ENCODE assay signal across 16 cellular contexts in the genomic region with DNA sequence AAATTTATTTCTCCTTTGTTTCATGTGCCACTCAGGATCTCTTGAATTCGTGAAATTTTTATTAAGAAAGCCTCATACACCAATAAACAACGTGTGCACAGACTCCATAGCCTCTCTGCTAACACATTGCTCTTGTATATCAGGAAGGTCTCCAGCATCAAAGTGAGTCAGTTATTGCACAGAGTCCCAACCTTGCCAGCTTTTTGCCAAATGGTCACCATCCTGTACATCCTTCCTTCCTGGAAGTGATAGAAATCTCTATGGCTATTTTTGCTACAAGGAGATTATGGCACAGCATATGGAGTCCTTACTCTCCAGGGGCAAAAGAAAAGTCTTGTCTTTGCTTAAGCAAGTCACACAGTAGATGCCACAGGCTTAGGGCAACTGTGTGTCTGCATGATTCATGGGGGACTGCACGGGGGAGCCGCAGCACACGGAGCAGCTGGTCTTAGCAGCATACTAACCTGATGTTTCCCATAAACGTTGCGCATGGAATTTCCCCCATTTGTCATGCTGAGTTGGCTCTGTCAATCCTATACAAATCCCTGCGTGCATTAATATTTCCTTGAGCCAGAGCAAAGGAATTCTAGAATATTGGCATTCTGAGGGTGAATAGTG.
DNase-seq lines count a peak whose midpoint lies in the region; ATAC-seq, FAIRE-seq and TF ChIP-seq lines count a peak whose summit lies in the region.
"Had no signal": no experiment of that assay in that cellular context is flagged by ENCODE, and none has a peak within 500 bp of the region (broad histone marks: within the 10 kb centered on the region; RNA-seq: fewer than 3 reads in every experiment).

No MANE protein-coding gene starts in this region.

- H3K4me3 Mint-ChIP-seq in MCF 10A (ENCODE audit: unreplicated experiment) (no peak overlapping the region), type B pancreatic cell (no peak overlapping the region)
- H3K4me3 Mint-ChIP-seq in activated CD8-positive, alpha-beta T cell treated with anti-CD3 and anti-CD28 coated beads, Interleukin-2, amount 10 ng/mL, durations not matched to agents 7 days and 5 days, result no peak overlapping the region
- H3K4me3 Mint-ChIP-seq: activated CD4-positive, alpha-beta T cell treated with anti-CD3 and anti-CD28 coated beads, Interleukin-2, amount 10 ng/mL, durations not matched to agents 24 days and 14 days; neural crest cell had no signal

- no peak for TF ChIP-seq CTCF in MCF 10A (IDR thresholded peaks at IDR 0.05; ENCODE audit: unreplicated experiment)
- TF ChIP-seq CTCF in mammary epithelial cell (conservative IDR thresholded peaks at IDR 0.05 in 1 of 2, IDR thresholded peaks at IDR 0.05 in 1 of 2; ENCODE audit: extremely low read depth in 1 of 2, insufficient read depth in 1 of 2, low read depth in 1 of 2, low read length in 2 of 2), result no peak
- TF ChIP-seq CTCF in bronchial epithelial cell (IDR thresholded peaks at IDR 0.05; ENCODE audit: insufficient read depth, low read length, severe bottlenecking), result no peak
- no peak for TF ChIP-seq CTCF in type B pancreatic cell (conservative IDR thresholded peaks at IDR 0.05)
- TF ChIP-seq CTCF in BE2C (IDR thresholded peaks at IDR 0.05; ENCODE audit: low read depth, low read length), result no peak

- no peak overlapping the region for H3K4me2 ChIP-seq in mammary epithelial cell (ENCODE audit: insufficient read depth, low read depth, low read length)

- no peak overlapping the region for H3K4me3 ChIP-seq in mammary epithelial cell (replicated peaks in 1 of 3; ENCODE audit: insufficient read depth in 1 of 3, low read depth in 2 of 3, low read length in 3 of 3)
- no peak overlapping the region for H3K4me3 ChIP-seq in bronchial epithelial cell (ENCODE audit: low read depth, low read length)
- H3K4me3 ChIP-seq in BE2C (ENCODE audit: low read depth, low read length), result no peak overlapping the region

- H2AFZ ChIP-seq in mammary epithelial cell (ENCODE audit: low read depth, low read length), result no peak overlapping the region

- no peaks in the 10 kb centered on the region for H4K20me1 ChIP-seq in mammary epithelial cell (ENCODE audit: insufficient read depth, low read length)

- H3K9me3 ChIP-seq in mammary epithelial cell (replicated peaks; ENCODE audit: insufficient read depth, low read length) (no peaks in the 10 kb centered on the region), BE2C (no peaks in the 10 kb centered on the region)

- H3K36me3 ChIP-seq in mammary epithelial cell (ENCODE audit: insufficient read depth, low read length) (no peaks in the 10 kb centered on the region), bronchial epithelial cell (ENCODE audit: control insufficient read depth, insufficient read depth, low read length) (no peaks in the 10 kb centered on the region), BE2C (no peaks in the 10 kb centered on the region)

- no peak overlapping the region for H3K9ac ChIP-seq in mammary epithelial cell (ENCODE audit: insufficient read depth, low read length)

- in situ Hi-C loops in mammary epithelial cell (cut with MboI; ENCODE audit: low sequenced_read_pairs in 2 of 2), result no loop called here

- DNase-seq in MCF 10A (ENCODE audit: unreplicated experiment) (peak; percentile 58), mammary epithelial cell (no peak), bronchial epithelial cell (ENCODE audit: low read depth) (peak; percentile 20), kidney tubule cell (ENCODE audit: low spot score) (peak; percentile 32), SIG-M5 treated with dmso at 0.1 percent for 504 hours (lab: John Stamatoyannopoulos, UW; ENCODE audit: unreplicated experiment) (no peak), type B pancreatic cell (ENCODE audit: extremely low spot score, unreplicated experiment) (no peak), BE2C (no peak)
- DNase-seq in activated CD8-positive, alpha-beta T cell treated with anti-CD3 and anti-CD28 coated beads, Interleukin-2, amount 10 ng/mL, durations not matched to agents 7 days and 5 days, result no peak
- DNase-seq: activated CD4-positive, alpha-beta T cell treated with anti-CD3 and anti-CD28 coated beads, Interleukin-2, amount 10 ng/mL, durations not matched to agents 24 days and 14 days; activated T-cell treated with anti-CD3 and anti-CD28 coated beads, Interleukin-2, amount 50 U/mL, for 48 hours; effector CD4-positive, alpha-beta T cell; glutamatergic neuron; left cardiac atrium; NCI-H1048; NCI-H345 had no signal

- CTCF ChIA-PET in MCF 10A (lab: Yijun Ruan, JAX) (interaction anchor here (0.6 to 1.2 kb wide), 2 partner anchors 136 to 681 kb away, joined by 3 to 6 read pairs; a partner anchor contains a TSS), mammary epithelial cell (lab: Charles Lee; ENCODE audit: low non-redundant PET) (no interaction called here)
- CTCF ChIA-PET in activated CD8-positive, alpha-beta T cell treated with anti-CD3 and anti-CD28 coated beads, Interleukin-2, amount 10 ng/mL, durations not matched to agents 7 days and 5 days (lab: Charles Lee), result interaction anchor here (2.0 kb wide), 1 partner anchor 136 kb away, joined by 6 read pairs; no protein-coding TSS in a partner anchor

- H3K4me1 Mint-ChIP-seq in MCF 10A (ENCODE audit: insufficient read depth, unreplicated experiment), result peaks cover 28% of the 10 kb centered on the region
- peaks cover 40% of the 10 kb centered on the region for H3K4me1 Mint-ChIP-seq in type B pancreatic cell (ENCODE audit: unreplicated experiment)
- H3K4me1 Mint-ChIP-seq in activated CD8-positive, alpha-beta T cell treated with anti-CD3 and anti-CD28 coated beads, Interleukin-2, amount 10 ng/mL, durations not matched to agents 7 days and 5 days (ENCODE audit: low read depth), result no peaks in the 10 kb centered on the region
- H3K4me1 Mint-ChIP-seq: activated CD4-positive, alpha-beta T cell treated with anti-CD3 and anti-CD28 coated beads, Interleukin-2, amount 10 ng/mL, durations not matched to agents 24 days and 14 days had no signal

- no peak overlapping the region for H3K27ac ChIP-seq in mammary epithelial cell (ENCODE audit: insufficient read depth, low read depth, low read length)

- H3K9me3 Mint-ChIP-seq in MCF 10A (ENCODE audit: unreplicated experiment) (no peaks in the 10 kb centered on the region), type B pancreatic cell (no peaks in the 10 kb centered on the region)
- no peaks in the 10 kb centered on the region for H3K9me3 Mint-ChIP-seq in activated CD8-positive, alpha-beta T cell treated with anti-CD3 and anti-CD28 coated beads, Interleukin-2, amount 10 ng/mL, durations not matched to agents 7 days and 5 days (ENCODE audit: insufficient read depth)
- H3K9me3 Mint-ChIP-seq: activated CD4-positive, alpha-beta T cell treated with anti-CD3 and anti-CD28 coated beads, Interleukin-2, amount 10 ng/mL, durations not matched to agents 24 days and 14 days; neural crest cell had no signal

- no peak overlapping the region for H3K27ac Mint-ChIP-seq in MCF 10A (ENCODE audit: low read depth, unreplicated experiment)
- no peak overlapping the region for H3K27ac Mint-ChIP-seq in type B pancreatic cell
- H3K27ac Mint-ChIP-seq in activated CD8-positive, alpha-beta T cell treated with anti-CD3 and anti-CD28 coated beads, Interleukin-2, amount 10 ng/mL, durations not matched to agents 7 days and 5 days, result no peak overlapping the region
- H3K27ac Mint-ChIP-seq: activated CD4-positive, alpha-beta T cell treated with anti-CD3 and anti-CD28 coated beads, Interleukin-2, amount 10 ng/mL, durations not matched to agents 24 days and 14 days had no signal

- no TSS peak for BruUV-seq in MCF 10A (replicated peaks; lab: Mats Ljungman, UMichigan)
- no TSS peak for BruUV-seq in mammary epithelial cell (replicated peaks; lab: Mats Ljungman, UMichigan)

- ATAC-seq in activated CD8-positive, alpha-beta T cell treated with anti-CD3 and anti-CD28 coated beads, Interleukin-2, amount 10 ng/mL, durations not matched to agents 7 days and 5 days, result no peak
- ATAC-seq: left cardiac atrium had no signal

- no peaks in the 10 kb centered on the region for H3K4me1 ChIP-seq in mammary epithelial cell (ENCODE audit: insufficient read depth, low read length)
- H3K4me1 ChIP-seq in BE2C, result no peaks in the 10 kb centered on the region

- H3K36me3 Mint-ChIP-seq in MCF 10A (ENCODE audit: insufficient read depth, unreplicated experiment), result peaks cover 6% of the 10 kb centered on the region
- no peaks in the 10 kb centered on the region for H3K36me3 Mint-ChIP-seq in type B pancreatic cell
- H3K36me3 Mint-ChIP-seq in activated CD8-positive, alpha-beta T cell treated with anti-CD3 and anti-CD28 coated beads, Interleukin-2, amount 10 ng/mL, durations not matched to agents 7 days and 5 days (ENCODE audit: low read depth), result no peaks in the 10 kb centered on the region

- dilution Hi-C loops in mammary epithelial cell (cut with HindIII; ENCODE audit: low sequenced_read_pairs), result no loop called here

- intact Hi-C loops in MCF 10A (cut with micrococcal nuclease) (no loop called here), mammary epithelial cell (cut with micrococcal nuclease) (no loop called here)

- H3K27me3 Mint-ChIP-seq in MCF 10A (ENCODE audit: insufficient read depth, unreplicated experiment), result no peaks in the 10 kb centered on the region
- no peaks in the 10 kb centered on the region for H3K27me3 Mint-ChIP-seq in type B pancreatic cell
- no peaks in the 10 kb centered on the region for H3K27me3 Mint-ChIP-seq in activated CD8-positive, alpha-beta T cell treated with anti-CD3 and anti-CD28 coated beads, Interleukin-2, amount 10 ng/mL, durations not matched to agents 7 days and 5 days (ENCODE audit: low read depth)

- H3K79me2 ChIP-seq in mammary epithelial cell (ENCODE audit: insufficient read depth, low read length), result peaks cover 66% of the 10 kb centered on the region

- H3K27me3 ChIP-seq in mammary epithelial cell (ENCODE audit: insufficient read depth, low read length), result no peaks in the 10 kb centered on the region
- no peaks in the 10 kb centered on the region for H3K27me3 ChIP-seq in bronchial epithelial cell (ENCODE audit: control insufficient read depth, insufficient read depth, low read length)
- no peaks in the 10 kb centered on the region for H3K27me3 ChIP-seq in BE2C

- no peak for FAIRE-seq in bronchial epithelial cell (lab: Jason Lieb, UNC)

- 97% methylated on average over 8 of the region's 8 CpGs for WGBS in mammary epithelial cell (ENCODE audit: low coverage, missing lambda C conversion rate)

- POLR2A ChIA-PET in MCF 10A (lab: Yijun Ruan, JAX), result interaction anchor here (1.1 kb wide), 1 partner anchor 28 kb away, joined by 3 read pairs; no protein-coding TSS in a partner anchor
- POLR2A ChIA-PET in activated CD8-positive, alpha-beta T cell treated with anti-CD3 and anti-CD28 coated beads, Interleukin-2, amount 10 ng/mL, durations not matched to agents 7 days and 5 days (lab: Charles Lee), result no interaction called here

Comparison
In these comparisons a context has a peak if more than half of its experiments do, and no peak if none do; other contexts are left out.
1. DNase-seq: peak in MCF 10A (single experiment), bronchial epithelial cell (single experiment) and kidney tubule cell (single experiment); none in mammary epithelial cell (single experiment), SIG-M5 treated with dmso at 0.1 percent for 504 hours (single experiment), type B pancreatic cell (single experiment), activated CD8-positive, alpha-beta T cell treated with anti-CD3 and anti-CD28 coated beads, Interleukin-2, amount 10 ng/mL, durations not matched to agents 7 days and 5 days (single experiment) and BE2C (single experiment).